Comparison of ENCODE assay signal across 13 cellular contexts in the genomic region with DNA sequence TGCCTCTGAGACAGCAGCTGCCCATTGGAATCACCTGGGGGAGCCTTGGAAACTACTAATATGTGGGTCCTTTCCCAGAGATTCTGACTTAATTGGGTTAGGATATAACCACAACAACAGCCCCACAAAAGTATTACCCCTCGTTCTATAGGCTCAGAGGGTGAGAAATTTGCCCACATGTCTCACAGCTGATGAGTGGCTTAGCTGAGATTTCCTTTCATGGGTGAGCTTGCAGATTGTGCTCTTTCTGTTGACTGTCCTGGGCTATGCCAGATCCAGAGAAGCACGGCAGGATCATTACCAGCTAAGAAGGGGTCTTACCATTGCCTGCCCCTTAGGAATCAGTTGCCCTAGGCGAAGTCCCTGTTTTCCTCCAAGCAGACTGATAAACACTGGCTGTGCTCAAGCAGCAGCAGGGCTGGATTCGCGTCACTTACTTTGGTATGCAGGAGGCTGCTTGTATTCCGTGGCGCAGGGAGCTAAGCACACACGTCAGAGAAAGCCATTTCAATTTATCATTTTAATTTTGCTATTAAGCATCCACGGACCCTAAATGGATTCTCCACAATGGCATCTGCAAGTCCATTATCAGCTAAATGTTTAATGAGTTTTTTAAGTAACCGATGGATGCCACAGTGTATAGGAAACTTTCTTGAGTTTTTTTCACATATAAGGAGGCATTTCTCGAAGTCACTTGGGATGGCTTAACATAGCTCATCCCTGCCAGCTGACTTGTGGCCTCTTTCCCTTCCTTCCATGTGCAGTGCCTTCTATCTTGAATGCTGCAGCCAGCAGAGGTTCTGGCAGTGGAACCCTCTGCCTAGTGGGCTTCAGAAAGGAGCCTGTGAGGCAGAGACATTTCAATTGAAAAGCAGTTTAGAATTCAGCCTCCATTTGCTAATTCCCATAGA. TPM values are rescaled to one million over a fixed set of nuclear protein-coding genes. Genes with fewer than 3 reads are reported as not detected.
DNase-seq lines count a peak whose midpoint lies in the region; ATAC-seq, FAIRE-seq and TF ChIP-seq lines count a peak whose summit lies in the region.
"Had no signal": no experiment of that assay in that cellular context is flagged by ENCODE, and none has a peak within 500 bp of the region (broad histone marks: within the 10 kb centered on the region; RNA-seq: fewer than 3 reads in every experiment).

No MANE protein-coding gene starts in this region.

- no TSS peak for BruUV-seq in OCI-LY7 (replicated peaks; lab: Mats Ljungman, UMichigan)

- H4K20me1 ChIP-seq in SK-N-SH (ENCODE audit: insufficient read depth), result no peaks in the 10 kb centered on the region
- H4K20me1 ChIP-seq in OCI-LY7 (ENCODE audit: insufficient read depth, low read length), result no peaks in the 10 kb centered on the region

- peaks cover 11% of the 10 kb centered on the region for H3F3A ChIP-seq in SK-N-SH (replicated peaks; ENCODE audit: insufficient read depth)

- no peaks in the 10 kb centered on the region for H3K9me2 ChIP-seq in SK-N-SH
- H3K9me2 ChIP-seq in OCI-LY7 (ENCODE audit: insufficient read depth, low read length), result no peaks in the 10 kb centered on the region

- no peak for TF ChIP-seq RAD21 in SK-N-SH (IDR thresholded peaks at IDR 0.05; ENCODE audit: low read length)

- in situ Hi-C loops in HAP-1 (cut with MboI; ENCODE audit: low sequenced_read_pairs), result no loop called here

- H3K79me2 ChIP-seq in SK-N-SH (ENCODE audit: insufficient read depth) (peaks cover 72% of the 10 kb centered on the region), OCI-LY7 (ENCODE audit: insufficient read depth, low read depth, low read length) (no peaks in the 10 kb centered on the region)

- POLR2A ChIA-PET in SK-N-SH (lab: Yijun Ruan, JAX), result interaction anchor here (0.5 kb wide), 1 partner anchor 11 kb away, joined by 3 read pairs; no protein-coding TSS in a partner anchor
- POLR2A ChIA-PET in OCI-LY7 (lab: Charles Lee), result interaction anchor here (0.6 kb wide), 1 partner anchor 1197 kb away, joined by 3 read pairs; no protein-coding TSS in a partner anchor

- no peak overlapping the region for H3K4me3 ChIP-seq in SK-N-SH (ENCODE audit: low read depth in 2 of 2, low read length in 1 of 2)
- H3K4me3 ChIP-seq in esophagus muscularis mucosa, result peak overlapping the region in 2 of 4 donors; percentile 2 to 38
- no peak overlapping the region for H3K4me3 ChIP-seq in mesodermal cell (ENCODE audit: extremely low read depth, insufficient read depth, low read length, poor library complexity, severe bottlenecking)
- peak overlapping the region; percentile 9 to 10 for H3K4me3 ChIP-seq in tibial artery
- no peak overlapping the region for H3K4me3 ChIP-seq in HAP-1
- no peak overlapping the region for H3K4me3 ChIP-seq in OCI-LY7 (ENCODE audit: low read depth, low read length, poor library complexity, severe bottlenecking)
- H3K4me3 ChIP-seq: breast epithelium had no signal

- H2AFZ ChIP-seq in SK-N-SH (ENCODE audit: low read depth), result no peak overlapping the region
- no peak overlapping the region for H2AFZ ChIP-seq in OCI-LY7 (ENCODE audit: low read length)

- DNase-seq in SK-N-SH, result peak; percentile 39
- no peak for DNase-seq in esophagus muscularis mucosa (ENCODE audit: extremely low spot score)
- DNase-seq in tibial artery, result peak; percentile 65 to 84
- no peak for DNase-seq in HTR-8/SVneo (ENCODE audit: insufficient read length, low spot score)
- DNase-seq in HAP-1 (ENCODE audit: low spot score in 2 of 2), result no peak
- DNase-seq in OCI-LY7 (ENCODE audit: low spot score), result no peak
- DNase-seq: activated CD4-positive, alpha-beta T cell treated with anti-CD3 and anti-CD28 coated beads, Interleukin-2, amount 50 U/mL, for 4 hours; RPMI8226; stimulated activated CD4-positive, alpha-beta T cell treated with anti-CD3 and anti-CD28 coated beads, Interleukin-4, amount 100 ng/mL, for 1 hour had no signal

- no peak overlapping the region for H3K9ac ChIP-seq in SK-N-SH

- ATAC-seq in HG03439 (IDR thresholded peaks at IDR 0.05; ENCODE audit: unreplicated experiment), result no peak

- H3K27ac ChIP-seq in SK-N-SH (ENCODE audit: low read depth in 2 of 2, low read length in 1 of 2) (peak overlapping the region; percentile 43 to 51; a peak in 3 of 4 replicates), esophagus muscularis mucosa (replicated peaks in 1 of 4) (peak overlapping the region; percentile 79 to 84 (median 81)), mesodermal cell (ENCODE audit: low read depth, low read length, severe bottlenecking) (peak overlapping the region; percentile 65), tibial artery (peak overlapping the region; percentile 41 to 73), OCI-LY7 (ENCODE audit: low read depth, low read length, poor library complexity, severe bottlenecking) (no peak overlapping the region)
- H3K27ac ChIP-seq: breast epithelium had no signal

- TF ChIP-seq EP300 in SK-N-SH (IDR thresholded peaks at IDR 0.05; ENCODE audit: borderline replicate concordance in 1 of 2, low read depth in 1 of 2, low read length in 1 of 2) (no peak), esophagus muscularis mucosa (IDR thresholded peaks at IDR 0.05) (peak; percentile 84)

- H3K27me3 ChIP-seq in SK-N-SH (ENCODE audit: insufficient read depth) (no peaks in the 10 kb centered on the region), esophagus muscularis mucosa (no peaks in the 10 kb centered on the region), tibial artery (no peaks in the 10 kb centered on the region), HAP-1 (ENCODE audit: low read depth) (no peaks in the 10 kb centered on the region)
- H3K27me3 ChIP-seq: breast epithelium had no signal

- 58% methylated on average over 7 of the region's 11 CpGs for WGBS in SK-N-SH (ENCODE audit: low lambda C conversion rate)
- WGBS in esophagus muscularis mucosa, result 50% methylated on average over 11 of the region's 11 CpGs
- 70 to 90% methylated on average over 6 to 8 of the region's 11 CpGs for WGBS in mesodermal cell (ENCODE audit: insufficient coverage in 2 of 2), 2 experiments

- CTCF ChIA-PET in SK-N-SH (lab: Yijun Ruan, JAX) (interaction anchor here (0.7 to 2.6 kb wide), 4 partner anchors 33 to 277 kb away, joined by 3 to 12 read pairs (median 10); no protein-coding TSS in a partner anchor), OCI-LY7 (lab: Charles Lee; ENCODE audit: unreplicated experiment) (no interaction called here)

- H3K36me3 ChIP-seq in SK-N-SH (replicated peaks in 1 of 2; ENCODE audit: control insufficient read depth in 1 of 2, insufficient read depth in 2 of 2, low read length in 1 of 2), result no peaks in the 10 kb centered on the region
- no peaks in the 10 kb centered on the region for H3K36me3 ChIP-seq in esophagus muscularis mucosa
- peaks cover 28% of the 10 kb centered on the region for H3K36me3 ChIP-seq in mesodermal cell (ENCODE audit: control insufficient read depth, insufficient read depth, low read length)
- no peaks in the 10 kb centered on the region for H3K36me3 ChIP-seq in tibial artery
- no peaks in the 10 kb centered on the region for H3K36me3 ChIP-seq in HAP-1 (replicated peaks)
- no peaks in the 10 kb centered on the region for H3K36me3 ChIP-seq in OCI-LY7 (ENCODE audit: insufficient read depth, low read length)
- H3K36me3 ChIP-seq: breast epithelium had no signal

- H3K9me3 ChIP-seq in SK-N-SH (no peaks in the 10 kb centered on the region), esophagus muscularis mucosa (no peaks in the 10 kb centered on the region), mesodermal cell (ENCODE audit: control insufficient read depth, low read length) (no peaks in the 10 kb centered on the region), tibial artery (no peaks in the 10 kb centered on the region), HAP-1 (no peaks in the 10 kb centered on the region), OCI-LY7 (ENCODE audit: low read length) (no peaks in the 10 kb centered on the region)
- H3K9me3 ChIP-seq: breast epithelium had no signal

- H3K4me2 ChIP-seq in SK-N-SH (no peak overlapping the region), OCI-LY7 (ENCODE audit: low read length) (no peak overlapping the region)

- FAIRE-seq in HTR-8/SVneo (lab: Jason Lieb, UNC), result no peak
- FAIRE-seq: islet of Langerhans had no signal

- intact Hi-C loops in esophagus muscularis mucosa (cut with DNase I), result no loop called here
- intact Hi-C loops in tibial artery (cut with DNase I; ENCODE audit: low total_unique reads), result no loop called here
- intact Hi-C loops in OCI-LY7 (cut with micrococcal nuclease; ENCODE audit: unreplicated experiment), result no loop called here

- no peak for TF ChIP-seq POLR2A in esophagus muscularis mucosa (IDR thresholded peaks at IDR 0.05; ENCODE audit: low read depth)

- H3K4me1 ChIP-seq in SK-N-SH (ENCODE audit: control insufficient read depth in 1 of 2, insufficient read depth in 2 of 2, low read depth in 1 of 2, low read length in 1 of 2), result peaks cover 8 to 23% of the 10 kb centered on the region in 2 experiments; a peak in 3 of 4 replicates
- H3K4me1 ChIP-seq in esophagus muscularis mucosa, result peaks cover 16 to 75% (median 68%) of the 10 kb centered on the region in 4 donors
- peaks cover 46% of the 10 kb centered on the region for H3K4me1 ChIP-seq in mesodermal cell (ENCODE audit: control insufficient read depth, insufficient read depth, low read length, poor library complexity, severe bottlenecking)
- peaks cover 0 to 65% (median 23%) of the 10 kb centered on the region in 4 donors for H3K4me1 ChIP-seq in tibial artery
- no peaks in the 10 kb centered on the region; the same call in 1 of the 2 replicates for H3K4me1 ChIP-seq in HAP-1
- no peaks in the 10 kb centered on the region for H3K4me1 ChIP-seq in OCI-LY7 (ENCODE audit: insufficient read depth, low read length, poor library complexity, severe bottlenecking)
- H3K4me1 ChIP-seq: breast epithelium had no signal

- no peak for TF ChIP-seq CTCF in SK-N-SH (IDR thresholded peaks at IDR 0.05)
- TF ChIP-seq CTCF in esophagus muscularis mucosa (IDR thresholded peaks at IDR 0.05), result no peak
- no peak for TF ChIP-seq CTCF in tibial artery (IDR thresholded peaks at IDR 0.05)
- TF ChIP-seq CTCF in OCI-LY7 (conservative IDR thresholded peaks at IDR 0.05; ENCODE audit: low read length), result no peak

TF ChIP-seq in SK-N-SH, 30 proteins besides CTCF, POLR2A, EP300 and RAD21 (continues in another document):
- TF ChIP-seq, protein P1, sequence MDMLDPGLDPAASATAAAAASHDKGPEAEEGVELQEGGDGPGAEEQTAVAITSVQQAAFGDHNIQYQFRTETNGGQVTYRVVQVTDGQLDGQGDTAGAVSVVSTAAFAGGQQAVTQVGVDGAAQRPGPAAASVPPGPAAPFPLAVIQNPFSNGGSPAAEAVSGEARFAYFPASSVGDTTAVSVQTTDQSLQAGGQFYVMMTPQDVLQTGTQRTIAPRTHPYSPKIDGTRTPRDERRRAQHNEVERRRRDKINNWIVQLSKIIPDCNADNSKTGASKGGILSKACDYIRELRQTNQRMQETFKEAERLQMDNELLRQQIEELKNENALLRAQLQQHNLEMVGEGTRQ (IDR thresholded peaks at IDR 0.05; ENCODE audit: borderline replicate concordance, low read depth, low read length), result no peak
- no peak for TF ChIP-seq NFIC (IDR thresholded peaks at IDR 0.05; ENCODE audit: borderline replicate concordance)

RNA-seq across cellular contexts. Expression of a gene that starts 51.6 kb away (rescaled TPM):
- 46.5 and 48.4 TPM in 2 replicates for polyA plus RNA-seq in SK-N-SH (2012; rRNA removed)
- polyA plus RNA-seq in SK-N-SH (2012; cell fraction: cytosol; rRNA removed), result 56.2 and 63.1 TPM in 2 replicates
- polyA plus RNA-seq in SK-N-SH (2012; cell fraction: nucleus; rRNA removed), result 28.0 and 46.8 TPM in 2 replicates
- total RNA-seq in esophagus muscularis mucosa (100 to 1,000 TPM; 108 to 215 (median 187) TPM), OCI-LY7 (2022) (0.07 and 0.23 TPM in 2 replicates)
- 156 TPM for polyA plus RNA-seq in mesodermal cell (2013, experiment 1 of 2)
- polyA plus RNA-seq in mesodermal cell (2013, experiment 2 of 2), result 143 TPM
- total RNA-seq in OCI-LY7 (2014; rRNA removed; shearing (Covaris generic)), result not detected in 2 replicates

Comparison
In these comparisons a context has a peak if more than half of its experiments do, and no peak if none do; other contexts are left out.
1. DNase-seq: peak in SK-N-SH (single experiment) and tibial artery (2 of 2); none in esophagus muscularis mucosa (single experiment), HTR-8/SVneo (single experiment), HAP-1 (0 of 2) and OCI-LY7 (single experiment).
2. H3K4me3 ChIP-seq: peak in tibial artery (2 of 2); none in SK-N-SH (0 of 2), mesodermal cell (single experiment), HAP-1 (single experiment) and OCI-LY7 (single experiment).
3. RNA of a gene that starts 51.6 kb away (total RNA-seq): 108 to 215 TPM in esophagus muscularis mucosa; 0.07 to 0.23 TPM in OCI-LY7; every median in the first group is over 10 times any median in the second.